Comparison of ENCODE assay signal across 34 cellular contexts in genomic region chr4:11715753-11716521, GRCh38.
"Had no signal": no experiment of that assay in that cellular context is flagged by ENCODE, and none has a peak within 500 bp of the region (broad histone marks: within the 10 kb centered on the region; RNA-seq: fewer than 3 reads in every experiment).

No MANE protein-coding gene starts in this region.

- ATAC-seq: activated CD4-positive, alpha-beta T cell treated with anti-CD3 and anti-CD28 coated beads for 36 hours; activated CD8-positive, alpha-beta memory T cell treated with anti-CD3 and anti-CD28 coated beads, Interleukin-2, amount 10 ng/mL, durations not matched to agents 7 days and 5 days; activated CD8-positive, alpha-beta T cell treated with anti-CD3 and anti-CD28 coated beads, Interleukin-2, amount 10 ng/mL, durations not matched to agents 7 days and 5 days; activated naive CD8-positive, alpha-beta T cell treated with anti-CD3 and anti-CD28 coated beads, Interleukin-2, amount 50 U/mL, for 24 hours; body of pancreas; foreskin keratinocyte; gastrocnemius medialis had no signal

- DNase-seq: activated CD4-positive, alpha-beta memory T cell treated with anti-CD3 and anti-CD28 coated beads for 36 hours; activated CD4-positive, alpha-beta T cell treated with anti-CD3 and anti-CD28 coated beads for 36 hours; activated CD4-positive, alpha-beta T cell treated with anti-CD3 and anti-CD28 coated beads, Interleukin-2, amount 10 ng/mL, durations not matched to agents 24 days and 14 days; activated CD4-positive, CD25-positive, alpha-beta regulatory T cell; activated CD4-positive, CD25-positive, alpha-beta regulatory T cell treated with anti-CD3 and anti-CD28 coated beads, Interleukin-2, amount 50 U/mL, for 72 hours; activated CD8-positive, alpha-beta memory T cell treated with anti-CD3 and anti-CD28 coated beads, Interleukin-2, amount 10 ng/mL, durations not matched to agents 7 days and 5 days; activated CD8-positive, alpha-beta memory T cell treated with anti-CD3 and anti-CD28 coated beads, Interleukin-2, amount 50 U/mL, for 4 hours; activated CD8-positive, alpha-beta T cell treated with anti-CD3 and anti-CD28 coated beads, Interleukin-2, amount 10 ng/mL, durations not matched to agents 7 days and 5 days; activated effector memory CD4-positive, alpha-beta T cell treated with anti-CD3 and anti-CD28 coated beads, Interleukin-2, amount 50 U/mL, for 16 hours; activated naive CD4-positive, alpha-beta T cell treated with anti-CD3 and anti-CD28 coated beads for 36 hours; activated naive CD8-positive, alpha-beta T cell treated with anti-CD3 and anti-CD28 coated beads for 36 hours; activated naive CD8-positive, alpha-beta T cell treated with anti-CD3 and anti-CD28 coated beads, Interleukin-2, amount 50 U/mL, for 24 hours; activated T-cell treated with anti-CD3 and anti-CD28 coated beads, Interleukin-2, amount 50 U/mL, for 1 hour; activated T-cell treated with anti-CD3 and anti-CD28 coated beads, Interleukin-2, amount 50 U/mL, for 48 hours; adrenal gland; amygdala; aorta; body of pancreas; central memory CD4-positive, alpha-beta T cell; dorsolateral prefrontal cortex; effector memory CD4-positive, alpha-beta T cell; endodermal cell; erythroblast; foreskin keratinocyte; gastrocnemius medialis; glutamatergic neuron; T-helper 2 cell had no signal

- H3K4me1 Mint-ChIP-seq: activated CD4-positive, alpha-beta T cell treated with anti-CD3 and anti-CD28 coated beads for 36 hours; activated CD4-positive, alpha-beta T cell treated with anti-CD3 and anti-CD28 coated beads, Interleukin-2, amount 10 ng/mL, durations not matched to agents 24 days and 14 days; activated CD8-positive, alpha-beta memory T cell treated with anti-CD3 and anti-CD28 coated beads, Interleukin-2, amount 10 ng/mL, durations not matched to agents 7 days and 5 days; activated naive CD4-positive, alpha-beta T cell treated with anti-CD3 and anti-CD28 coated beads, Interleukin-2, amount 50 U/mL, for 24 hours; activated naive CD8-positive, alpha-beta T cell treated with anti-CD3 and anti-CD28 coated beads for 36 hours; activated naive CD8-positive, alpha-beta T cell treated with anti-CD3 and anti-CD28 coated beads, Interleukin-2, amount 50 U/mL, for 24 hours had no signal

- H3K9me3 ChIP-seq: adrenal gland, body of pancreas, esophagus muscularis mucosa, gastrocnemius medialis had no signal

- H3K36me3 Mint-ChIP-seq: activated CD4-positive, alpha-beta memory T cell treated with anti-CD3 and anti-CD28 coated beads for 36 hours; activated CD8-positive, alpha-beta memory T cell treated with anti-CD3 and anti-CD28 coated beads, Interleukin-2, amount 10 ng/mL, durations not matched to agents 7 days and 5 days; activated naive CD4-positive, alpha-beta T cell treated with anti-CD3 and anti-CD28 coated beads, Interleukin-2, amount 50 U/mL, for 24 hours; activated naive CD8-positive, alpha-beta T cell treated with anti-CD3 and anti-CD28 coated beads for 36 hours had no signal

- H3K27ac Mint-ChIP-seq: activated CD4-positive, alpha-beta memory T cell treated with anti-CD3 and anti-CD28 coated beads for 36 hours; activated CD4-positive, alpha-beta T cell treated with anti-CD3 and anti-CD28 coated beads for 36 hours; activated CD4-positive, alpha-beta T cell treated with anti-CD3 and anti-CD28 coated beads, Interleukin-2, amount 10 ng/mL, durations not matched to agents 24 days and 14 days; activated CD8-positive, alpha-beta memory T cell treated with anti-CD3 and anti-CD28 coated beads, Interleukin-2, amount 10 ng/mL, durations not matched to agents 7 days and 5 days; activated CD8-positive, alpha-beta T cell treated with anti-CD3 and anti-CD28 coated beads, Interleukin-2, amount 10 ng/mL, durations not matched to agents 7 days and 5 days; activated naive CD4-positive, alpha-beta T cell treated with anti-CD3 and anti-CD28 coated beads for 36 hours; activated naive CD4-positive, alpha-beta T cell treated with anti-CD3 and anti-CD28 coated beads, Interleukin-2, amount 50 U/mL, for 24 hours; activated naive CD8-positive, alpha-beta T cell treated with anti-CD3 and anti-CD28 coated beads for 36 hours; activated naive CD8-positive, alpha-beta T cell treated with anti-CD3 and anti-CD28 coated beads, Interleukin-2, amount 50 U/mL, for 24 hours; activated T-helper 1 cell treated with anti-CD3 and anti-CD28 coated beads, Interleukin-12 subunit alpha, Interleukin-12 subunit beta, Interleukin-2, Interleukin-4 antibody, amounts not matched to agents 30 ng/mL and 10 ng/mL and 1 ng/mL, durations not matched to agents 14 hours and 24 hours and 36 hours; activated T-helper 2 cell treated with anti-CD3 and anti-CD28 coated beads, Interferon-gamma antibody, Interleukin-2, Interleukin-4, amounts not matched to agents 10 μg/mL and 5 μg/mL and 100 μg/mL, durations not matched to agents 14 hours and 24 hours and 36 hours; dendritic cell treated with granulocyte-macrophage colony-stimulating factor and Interleukin-4, amounts not matched to agents 40 ng/mL and 50 ng/mL, for 4 days; endodermal cell had no signal

- H3K4me3 Mint-ChIP-seq: activated CD4-positive, alpha-beta memory T cell treated with anti-CD3 and anti-CD28 coated beads for 36 hours; activated CD4-positive, alpha-beta T cell treated with anti-CD3 and anti-CD28 coated beads for 36 hours; activated CD4-positive, alpha-beta T cell treated with anti-CD3 and anti-CD28 coated beads, Interleukin-2, amount 10 ng/mL, durations not matched to agents 24 days and 14 days; activated CD8-positive, alpha-beta memory T cell treated with anti-CD3 and anti-CD28 coated beads, Interleukin-2, amount 10 ng/mL, durations not matched to agents 7 days and 5 days; activated CD8-positive, alpha-beta T cell treated with anti-CD3 and anti-CD28 coated beads, Interleukin-2, amount 10 ng/mL, durations not matched to agents 7 days and 5 days; activated naive CD4-positive, alpha-beta T cell treated with anti-CD3 and anti-CD28 coated beads for 36 hours; activated naive CD4-positive, alpha-beta T cell treated with anti-CD3 and anti-CD28 coated beads, Interleukin-2, amount 50 U/mL, for 24 hours; activated naive CD8-positive, alpha-beta T cell treated with anti-CD3 and anti-CD28 coated beads for 36 hours; activated naive CD8-positive, alpha-beta T cell treated with anti-CD3 and anti-CD28 coated beads, Interleukin-2, amount 50 U/mL, for 24 hours; activated T-helper 1 cell treated with anti-CD3 and anti-CD28 coated beads, Interleukin-12 subunit alpha, Interleukin-12 subunit beta, Interleukin-2, Interleukin-4 antibody, amounts not matched to agents 30 ng/mL and 10 ng/mL and 1 ng/mL, durations not matched to agents 14 hours and 24 hours and 36 hours; dendritic cell treated with granulocyte-macrophage colony-stimulating factor and Interleukin-4, amounts not matched to agents 40 ng/mL and 50 ng/mL, for 4 days; endodermal cell had no signal

- H3K36me3 ChIP-seq: adrenal gland, cardiac muscle cell, esophagus muscularis mucosa, gastrocnemius medialis had no signal

- H3K9me3 Mint-ChIP-seq: activated CD4-positive, alpha-beta memory T cell treated with anti-CD3 and anti-CD28 coated beads for 36 hours; activated CD4-positive, alpha-beta T cell treated with anti-CD3 and anti-CD28 coated beads, Interleukin-2, amount 10 ng/mL, durations not matched to agents 24 days and 14 days; activated naive CD4-positive, alpha-beta T cell treated with anti-CD3 and anti-CD28 coated beads for 36 hours; activated naive CD4-positive, alpha-beta T cell treated with anti-CD3 and anti-CD28 coated beads, Interleukin-2, amount 50 U/mL, for 24 hours; activated naive CD8-positive, alpha-beta T cell treated with anti-CD3 and anti-CD28 coated beads for 36 hours; activated T-helper 1 cell treated with anti-CD3 and anti-CD28 coated beads, Interleukin-12 subunit alpha, Interleukin-12 subunit beta, Interleukin-2, Interleukin-4 antibody, amounts not matched to agents 30 ng/mL and 10 ng/mL and 1 ng/mL, durations not matched to agents 14 hours and 24 hours and 36 hours; activated T-helper 2 cell treated with anti-CD3 and anti-CD28 coated beads, Interferon-gamma antibody, Interleukin-2, Interleukin-4, amounts not matched to agents 10 μg/mL and 5 μg/mL and 100 μg/mL, durations not matched to agents 14 hours and 24 hours and 36 hours; dendritic cell treated with granulocyte-macrophage colony-stimulating factor and Interleukin-4, amounts not matched to agents 40 ng/mL and 50 ng/mL, for 4 days; endodermal cell had no signal

- H3K27me3 Mint-ChIP-seq: activated CD4-positive, alpha-beta T cell treated with anti-CD3 and anti-CD28 coated beads, Interleukin-2, amount 10 ng/mL, durations not matched to agents 24 days and 14 days; activated CD8-positive, alpha-beta memory T cell treated with anti-CD3 and anti-CD28 coated beads, Interleukin-2, amount 10 ng/mL, durations not matched to agents 7 days and 5 days; activated naive CD4-positive, alpha-beta T cell treated with anti-CD3 and anti-CD28 coated beads, Interleukin-2, amount 50 U/mL, for 24 hours; dendritic cell treated with granulocyte-macrophage colony-stimulating factor and Interleukin-4, amounts not matched to agents 40 ng/mL and 50 ng/mL, for 4 days had no signal

- H3K27me3 ChIP-seq: adrenal gland, body of pancreas, cardiac muscle cell, esophagus muscularis mucosa, foreskin keratinocyte, gastrocnemius medialis had no signal

- H3K4me1 ChIP-seq: adrenal gland, body of pancreas, esophagus muscularis mucosa, gastrocnemius medialis had no signal

- H3K27ac ChIP-seq: adrenal gland, body of pancreas, cardiac muscle cell, coronary artery, dorsolateral prefrontal cortex, esophagus muscularis mucosa, foreskin keratinocyte, gastrocnemius medialis had no signal

- H3K4me3 ChIP-seq: adrenal gland, body of pancreas, cardiac muscle cell, coronary artery, dorsolateral prefrontal cortex, esophagus muscularis mucosa, gastrocnemius medialis had no signal
